21 cellular contexts compared by ENCODE assay signal in the genomic region with DNA sequence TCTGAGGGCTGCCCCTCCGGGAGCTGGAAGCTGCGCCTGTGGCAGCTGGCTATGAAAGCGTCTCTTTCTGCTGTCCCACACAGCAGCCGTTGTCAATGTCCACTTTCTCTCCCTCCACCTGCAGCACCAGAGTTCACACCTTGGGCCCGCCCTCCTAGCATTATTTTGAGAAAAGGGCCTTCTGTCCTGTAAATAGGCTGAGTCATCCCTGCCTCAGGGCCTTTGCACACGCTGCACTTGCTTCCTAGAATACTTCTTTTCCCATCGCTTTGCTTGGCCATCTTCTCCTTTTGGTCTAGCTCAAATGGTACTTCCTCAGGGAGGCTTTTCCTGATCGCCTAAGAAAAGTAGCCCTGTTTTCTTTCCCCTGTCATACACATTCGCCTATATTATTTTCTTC.
DNase-seq lines count a peak whose midpoint lies in the region; ATAC-seq and TF ChIP-seq lines count a peak whose summit lies in the region.
"Had no signal": no experiment of that assay in that cellular context is flagged by ENCODE, and none has a peak within 500 bp of the region (broad histone marks: within the 10 kb centered on the region; RNA-seq: fewer than 3 reads in every experiment).

No MANE protein-coding gene starts in this region.

- DNase-seq in WTC11 (ENCODE audit: low spot score) (no peak), mesothelial cell of epicardium (ENCODE audit: low spot score in 2 of 2, unreplicated experiment in 2 of 2) (no peak), gastrocnemius medialis (no peak), AG08395 (ENCODE audit: low spot score) (no peak), medulla oblongata (ENCODE audit: extremely low spot score) (no peak), HEK293T (ENCODE audit: extremely low spot score) (no peak), NCI-H1436 (lab: John Stamatoyannopoulos, UW) (no peak)
- DNase-seq: activated CD4-positive, CD25-positive, alpha-beta regulatory T cell treated with anti-CD3 and anti-CD28 coated beads, Interleukin-2, amount 50 U/mL, for 72 hours; activated naive CD4-positive, alpha-beta T cell; foreskin keratinocyte; heart right ventricle; NCI-H187; stimulated activated CD4-positive, alpha-beta T cell treated with anti-CD3 and anti-CD28 coated beads, Interleukin-12 subunit alpha, Interleukin-12 subunit beta, amount 100 ng/mL, for 4 hours; stimulated activated CD4-positive, alpha-beta T cell treated with anti-CD3 and anti-CD28 coated beads, Interleukin-2, amount 100 ng/mL, for 48 hours; tibial artery had no signal

- no peak for TF ChIP-seq POLR2A in gastrocnemius medialis (IDR thresholded peaks at IDR 0.05)

- in situ Hi-C loops in gastrocnemius medialis (cut with MboI; ENCODE audit: low sequenced_read_pairs in 4 of 4), result loop anchor here in 1 of 4 donors (25.0 kb wide), 1 partner anchor 515 kb away; no protein-coding TSS in a partner anchor

- H3K36me3 Mint-ChIP-seq in WTC11 (no peaks in the 10 kb centered on the region), mesothelial cell of epicardium (no peaks in the 10 kb centered on the region)

- CTCF ChIA-PET in HEK293 (lab: Yijun Ruan, JAX), result interaction anchor here (0.7 to 4.5 kb wide), 6 partner anchors 13 to 186 kb away, joined by 3 to 25 read pairs (median 4); no protein-coding TSS in a partner anchor
- CTCF ChIA-PET in WTC11 (lab: Charles Lee), result interaction anchor here (1.3 to 3.2 kb wide), 6 partner anchors 13 to 195 kb away, joined by 4 to 24 read pairs (median 6); partner anchors contain the start of gene KCNB1
- CTCF ChIA-PET in HEK293T (lab: Yijun Ruan, JAX), result no interaction called here

- no peak for TF ChIP-seq CTCF in HEK293 (tag by site-specific recombination; IDR thresholded peaks at IDR 0.05)
- no peak for TF ChIP-seq CTCF in WTC11 (IDR thresholded peaks at IDR 0.05)
- TF ChIP-seq CTCF in mesothelial cell of epicardium (IDR thresholded peaks at IDR 0.05; ENCODE audit: unreplicated experiment), result no peak
- no peak for TF ChIP-seq CTCF in gastrocnemius medialis (IDR thresholded peaks at IDR 0.05 in 4 of 5, conservative IDR thresholded peaks at IDR 0.05 in 1 of 5)

- H3K27me3 Mint-ChIP-seq in WTC11 (ENCODE audit: low read depth) (no peaks in the 10 kb centered on the region), mesothelial cell of epicardium (ENCODE audit: low read depth) (peaks cover 21% of the 10 kb centered on the region)

- no peak overlapping the region for H3K4me3 ChIP-seq in HEK293 (ENCODE audit: low read depth, low read length)
- H3K4me3 ChIP-seq in gastrocnemius medialis, result no peak overlapping the region
- H3K4me3 ChIP-seq: esophagus muscularis mucosa, heart right ventricle, tibial artery had no signal

- H3K27ac Mint-ChIP-seq in WTC11 (peak overlapping the region; percentile 24; the same call in 1 of the 2 replicates), mesothelial cell of epicardium (peak overlapping the region; percentile 57)
- H3K27ac Mint-ChIP-seq: activated naive CD8-positive, alpha-beta T cell treated with anti-CD3 and anti-CD28 coated beads, Interleukin-2, amount 50 U/mL, for 24 hours; dendritic cell treated with granulocyte-macrophage colony-stimulating factor and Interleukin-4, amounts not matched to agents 40 ng/mL and 50 ng/mL, for 4 days had no signal

- H3K9me3 Mint-ChIP-seq in WTC11 (no peaks in the 10 kb centered on the region), mesothelial cell of epicardium (no peaks in the 10 kb centered on the region)
- H3K9me3 Mint-ChIP-seq: activated naive CD8-positive, alpha-beta T cell treated with anti-CD3 and anti-CD28 coated beads, Interleukin-2, amount 50 U/mL, for 24 hours; dendritic cell treated with granulocyte-macrophage colony-stimulating factor and Interleukin-4, amounts not matched to agents 40 ng/mL and 50 ng/mL, for 4 days; nephron had no signal

- H3K27me3 ChIP-seq in gastrocnemius medialis, result no peaks in the 10 kb centered on the region
- H3K27me3 ChIP-seq: esophagus muscularis mucosa, foreskin keratinocyte, tibial artery had no signal

- POLR2A ChIA-PET in HEK293 (lab: Yijun Ruan, JAX), result no interaction called here
- POLR2A ChIA-PET in WTC11 (lab: Charles Lee), result interaction anchor here (0.7 kb wide), 1 partner anchor 52 kb away, joined by 4 read pairs; no protein-coding TSS in a partner anchor
- POLR2A ChIA-PET in HEK293T (lab: Yijun Ruan, JAX), result no interaction called here

- intact Hi-C loops in gastrocnemius medialis (cut with DNase I; ENCODE audit: low total_unique reads), result no loop called here

- H3K4me1 Mint-ChIP-seq in WTC11 (peaks cover 5% of the 10 kb centered on the region), mesothelial cell of epicardium (peaks cover 15% of the 10 kb centered on the region)

- ATAC-seq in WTC11, result no peak
- ATAC-seq in gastrocnemius medialis, result no peak
- ATAC-seq: foreskin keratinocyte, heart right ventricle, right cardiac atrium had no signal

- no peaks in the 10 kb centered on the region; the same call in 1 of the 2 replicates for H3K4me1 ChIP-seq in HEK293 (ENCODE audit: control insufficient read depth, insufficient read depth, low read length)
- peaks cover 32 to 36% of the 10 kb centered on the region in 2 donors for H3K4me1 ChIP-seq in gastrocnemius medialis

- H3K9me3 ChIP-seq in HEK293 (ENCODE audit: control insufficient read depth, insufficient read depth, low read depth, low read length) (no peaks in the 10 kb centered on the region), gastrocnemius medialis (no peaks in the 10 kb centered on the region)
- H3K9me3 ChIP-seq: esophagus muscularis mucosa, heart right ventricle, tibial artery had no signal

- H3K27ac ChIP-seq in HEK293 (ENCODE audit: extremely low read depth, low read depth, low read length) (no peak overlapping the region), gastrocnemius medialis (peak overlapping the region in 3 of 4 donors; percentile 75 to 87 (median 82))
- H3K27ac ChIP-seq: foreskin keratinocyte, heart right ventricle, tibial artery had no signal

- no peaks in the 10 kb centered on the region for H3K36me3 ChIP-seq in HEK293 (ENCODE audit: control insufficient read depth in 2 of 2, insufficient read depth in 1 of 2, low read length in 2 of 2)
- H3K36me3 ChIP-seq in gastrocnemius medialis, result no peaks in the 10 kb centered on the region
- H3K36me3 ChIP-seq: esophagus muscularis mucosa, heart right ventricle, tibial artery had no signal

- H3K4me3 Mint-ChIP-seq in WTC11 (no peak overlapping the region), mesothelial cell of epicardium (no peak overlapping the region)
- H3K4me3 Mint-ChIP-seq: activated naive CD8-positive, alpha-beta T cell treated with anti-CD3 and anti-CD28 coated beads, Interleukin-2, amount 50 U/mL, for 24 hours; dendritic cell treated with granulocyte-macrophage colony-stimulating factor and Interleukin-4, amounts not matched to agents 40 ng/mL and 50 ng/mL, for 4 days; nephron had no signal

TF ChIP-seq in HEK293, 187 proteins besides CTCF, POLR2A, EP300 and RAD21 (continues in another document):
- no peak for TF ChIP-seq ZNF654 (tag by site-specific recombination; IDR thresholded peaks at IDR 0.05; ENCODE audit: low read depth)

TF ChIP-seq in WTC11, 78 proteins besides CTCF, POLR2A, EP300 and RAD21:
- TF ChIP-seq, protein P1, sequence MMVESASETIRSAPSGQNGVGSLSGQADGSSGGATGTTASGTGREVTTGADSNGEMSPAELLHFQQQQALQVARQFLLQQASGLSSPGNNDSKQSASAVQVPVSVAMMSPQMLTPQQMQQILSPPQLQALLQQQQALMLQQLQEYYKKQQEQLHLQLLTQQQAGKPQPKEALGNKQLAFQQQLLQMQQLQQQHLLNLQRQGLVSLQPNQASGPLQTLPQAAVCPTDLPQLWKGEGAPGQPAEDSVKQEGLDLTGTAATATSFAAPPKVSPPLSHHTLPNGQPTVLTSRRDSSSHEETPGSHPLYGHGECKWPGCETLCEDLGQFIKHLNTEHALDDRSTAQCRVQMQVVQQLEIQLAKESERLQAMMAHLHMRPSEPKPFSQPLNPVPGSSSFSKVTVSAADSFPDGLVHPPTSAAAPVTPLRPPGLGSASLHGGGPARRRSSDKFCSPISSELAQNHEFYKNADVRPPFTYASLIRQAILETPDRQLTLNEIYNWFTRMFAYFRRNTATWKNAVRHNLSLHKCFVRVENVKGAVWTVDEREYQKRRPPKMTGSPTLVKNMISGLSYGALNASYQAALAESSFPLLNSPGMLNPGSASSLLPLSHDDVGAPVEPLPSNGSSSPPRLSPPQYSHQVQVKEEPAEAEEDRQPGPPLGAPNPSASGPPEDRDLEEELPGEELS (CRISPR knock-in tag; IDR thresholded peaks at IDR 0.05), result no peak
- TF ChIP-seq GTF2I (CRISPR knock-in tag; conservative IDR thresholded peaks at IDR 0.05), result 0 out of 2 replicates have a peak, but pooled peaks have one; percentile 40

TF ChIP-seq in HEK293T, 16 proteins besides CTCF, POLR2A, EP300 and RAD21:
- no peak for TF ChIP-seq FOXM1 (IDR thresholded peaks at IDR 0.05; ENCODE audit: borderline replicate concordance)
- no peak for TF ChIP-seq TARDBP (IDR thresholded peaks at IDR 0.05)
- no peak for TF ChIP-seq BHLHE40 (IDR thresholded peaks at IDR 0.05; ENCODE audit: borderline replicate concordance)
- TF ChIP-seq SUZ12 (IDR thresholded peaks at IDR 0.05), result no peak
- no peak for TF ChIP-seq ELF4 (IDR thresholded peaks at IDR 0.05)
- no peak for TF ChIP-seq PKNOX1 (IDR thresholded peaks at IDR 0.05)
- TF ChIP-seq ARNT (IDR thresholded peaks at IDR 0.05), result no peak
- no peak for TF ChIP-seq FOXA1 (IDR thresholded peaks at IDR 0.05)
- no peak for TF ChIP-seq CTBP1 (IDR thresholded peaks at IDR 0.05; ENCODE audit: borderline replicate concordance)
- no peak for TF ChIP-seq L3MBTL2 (conservative IDR thresholded peaks at IDR 0.05)
- no peak for TF ChIP-seq SP1 (IDR thresholded peaks at IDR 0.05)
- TF ChIP-seq NFRKB (IDR thresholded peaks at IDR 0.05), result no peak
- no peak for TF ChIP-seq FOXK2 (IDR thresholded peaks at IDR 0.05)
TF ChIP-seq in HEK293T: peak in this region for 0.
